In genomic region chr13:98480915-98481510, GRCh38 we compare ENCODE assay signal across 8 cellular contexts.
DNase-seq lines count a peak whose midpoint lies in the region; ATAC-seq and TF ChIP-seq lines count a peak whose summit lies in the region.

No MANE protein-coding gene starts in this region.

- H3K27ac ChIP-seq in caudate nucleus (ENCODE audit: low read depth, low read length) = no peak overlapping the region
- H3K27ac ChIP-seq in coronary artery = no peak overlapping the region

- TF ChIP-seq CTCF in coronary artery (IDR thresholded peaks at IDR 0.05) = no peak

- H3K36me3 Mint-ChIP-seq in T-helper 1 cell treated with Interleukin-12 subunit alpha and Interleukin-12 subunit beta and Interleukin-4 antibody, amounts not matched to agents 30 μg/mL and 1 μg/mL, for 36 hours (ENCODE audit: low read depth) = peaks cover 28% of the 10 kb centered on the region

- H3K27me3 Mint-ChIP-seq in T-helper 1 cell treated with Interleukin-12 subunit alpha and Interleukin-12 subunit beta and Interleukin-4 antibody, amounts not matched to agents 30 μg/mL and 1 μg/mL, for 36 hours (ENCODE audit: low read depth) = no peaks in the 10 kb centered on the region

- DNase-seq in DMS 273 treated with DMSO at 0.1 percent for 48 hours (lab: John Stamatoyannopoulos, UW) (peak; percentile 82), left ventricle myocardium superior (peak; percentile 69), caudate nucleus (lab: John Stamatoyannopoulos, UW) (no peak), HuH-7.5 (ENCODE audit: low spot score) (no peak), coronary artery (ENCODE audit: low spot score) (no peak)

- H3K4me3 Mint-ChIP-seq in T-helper 1 cell treated with Interleukin-12 subunit alpha and Interleukin-12 subunit beta and Interleukin-4 antibody, amounts not matched to agents 30 μg/mL and 1 μg/mL, for 36 hours = peak overlapping the region; percentile 16

- H3K9me3 Mint-ChIP-seq in T-helper 1 cell treated with Interleukin-12 subunit alpha and Interleukin-12 subunit beta and Interleukin-4 antibody, amounts not matched to agents 30 μg/mL and 1 μg/mL, for 36 hours = no peaks in the 10 kb centered on the region

- peak overlapping the region; percentile 43 for H3K27ac Mint-ChIP-seq in T-helper 1 cell treated with Interleukin-12 subunit alpha and Interleukin-12 subunit beta and Interleukin-4 antibody, amounts not matched to agents 30 μg/mL and 1 μg/mL, for 36 hours

- H3K4me1 Mint-ChIP-seq in T-helper 1 cell treated with Interleukin-12 subunit alpha and Interleukin-12 subunit beta and Interleukin-4 antibody, amounts not matched to agents 30 μg/mL and 1 μg/mL, for 36 hours (ENCODE audit: low read depth) = peaks cover 65% of the 10 kb centered on the region

- H3K4me3 ChIP-seq in coronary artery = no peak overlapping the region

- intact Hi-C loops in left ventricle myocardium superior (cut with micrococcal nuclease) = no loop called here

- peak; percentile 18 for ATAC-seq in GM21529 (IDR thresholded peaks at IDR 0.05; ENCODE audit: unreplicated experiment)
- ATAC-seq in left ventricle myocardium superior = peak; percentile 52
- ATAC-seq in HG03039 (IDR thresholded peaks at IDR 0.05; ENCODE audit: unreplicated experiment) = no peak

Comparison
In these comparisons a context has a peak if more than half of its experiments do, and no peak if none do; other contexts are left out.
1. DNase-seq: peak in DMS 273 treated with DMSO at 0.1 percent for 48 hours (single experiment) and left ventricle myocardium superior (single experiment); none in caudate nucleus (0 of 61), HuH-7.5 (single experiment) and coronary artery (single experiment).